ENCODE assay signal across 9 cellular contexts in genomic region chr2:128323501-128323931, GRCh38. TPM values are rescaled to one million over a fixed set of nuclear protein-coding genes. Genes with fewer than 3 reads are reported as not detected.
A peak's percentile ranks its signal among the peaks of the same experiment; 100 is the strongest.
DNase-seq lines count a peak whose midpoint lies in the region; TF ChIP-seq lines count a peak whose summit lies in the region.
"Had no signal": no experiment of that assay in that cellular context is flagged by ENCODE, and none has a peak within 500 bp of the region (broad histone marks: within the 10 kb centered on the region; RNA-seq: fewer than 3 reads in every experiment).

No MANE protein-coding gene starts in this region.

- peak overlapping the region in 2 of 5 donors; percentile 84 to 88 for H3K27ac ChIP-seq in stomach
- no peak overlapping the region for H3K27ac ChIP-seq in caudate nucleus (ENCODE audit: low read depth, low read length)

- no peak overlapping the region for H3K4me3 ChIP-seq in stomach

- DNase-seq in activated naive CD4-positive, alpha-beta T cell treated with anti-CD3 and anti-CD28 coated beads for 36 hours = no peak
- DNase-seq in activated naive CD4-positive, alpha-beta T cell treated with anti-CD3 and anti-CD28 coated beads, Interleukin-2, amount 50 U/mL, for 16 hours = no peak
- no peak for DNase-seq in activated CD4-positive, alpha-beta memory T cell treated with anti-CD3 and anti-CD28 coated beads, Interleukin-2, amount 10 ng/mL, durations not matched to agents 7 days and 5 days
- DNase-seq in immature natural killer cell (no peak), stomach (peak; percentile 24), GM13977 (ENCODE audit: low spot score) (no peak), caudate nucleus (lab: John Stamatoyannopoulos, UW) (no peak)
- DNase-seq in effector CD8-positive, alpha-beta T cell (lab: John Stamatoyannopoulos, UW) = no peak
- DNase-seq: NCI-H1930 had no signal

- no peaks in the 10 kb centered on the region for H3K27me3 Mint-ChIP-seq in activated naive CD4-positive, alpha-beta T cell treated with anti-CD3 and anti-CD28 coated beads for 36 hours (ENCODE audit: low read depth)
- H3K27me3 Mint-ChIP-seq in activated CD4-positive, alpha-beta memory T cell treated with anti-CD3 and anti-CD28 coated beads, Interleukin-2, amount 10 ng/mL, durations not matched to agents 7 days and 5 days = peaks cover 11% of the 10 kb centered on the region
- peaks cover 2 to 9% (median 7%) of the 10 kb centered on the region in 3 donors for H3K27me3 Mint-ChIP-seq in immature natural killer cell (ENCODE audit: low read depth in 3 of 3)

- CTCF ChIA-PET in activated naive CD4-positive, alpha-beta T cell treated with anti-CD3 and anti-CD28 coated beads for 36 hours (lab: Charles Lee) = no interaction called here
- CTCF ChIA-PET in activated CD4-positive, alpha-beta memory T cell treated with anti-CD3 and anti-CD28 coated beads, Interleukin-2, amount 10 ng/mL, durations not matched to agents 7 days and 5 days (lab: Charles Lee) = no interaction called here

- H3K27me3 ChIP-seq in stomach = peaks cover 0 to 4% (median 0%) of the 10 kb centered on the region in 3 donors

- intact Hi-C loops in activated naive CD4-positive, alpha-beta T cell treated with anti-CD3 and anti-CD28 coated beads for 36 hours (cut with micrococcal nuclease) = loop anchor here (2.0 to 5.0 kb wide), 3 partner anchors 414 to 1525 kb away; no protein-coding TSS in a partner anchor
- intact Hi-C loops in stomach (cut with DNase I; ENCODE audit: low total_unique reads) = no loop called here

- peaks cover 11% of the 10 kb centered on the region for H3K4me1 Mint-ChIP-seq in activated naive CD4-positive, alpha-beta T cell treated with anti-CD3 and anti-CD28 coated beads for 36 hours (ENCODE audit: low read depth)
- H3K4me1 Mint-ChIP-seq in activated CD4-positive, alpha-beta memory T cell treated with anti-CD3 and anti-CD28 coated beads, Interleukin-2, amount 10 ng/mL, durations not matched to agents 7 days and 5 days = peaks cover 5% of the 10 kb centered on the region
- peaks cover 8 to 19% of the 10 kb centered on the region in 2 donors for H3K4me1 Mint-ChIP-seq in immature natural killer cell

- no peaks in the 10 kb centered on the region for H3K9me3 Mint-ChIP-seq in activated naive CD4-positive, alpha-beta T cell treated with anti-CD3 and anti-CD28 coated beads for 36 hours
- no peaks in the 10 kb centered on the region for H3K9me3 Mint-ChIP-seq in activated CD4-positive, alpha-beta memory T cell treated with anti-CD3 and anti-CD28 coated beads, Interleukin-2, amount 10 ng/mL, durations not matched to agents 7 days and 5 days
- H3K9me3 Mint-ChIP-seq in immature natural killer cell = no peaks in the 10 kb centered on the region

- in situ Hi-C loops in GM13977 (cut with MboI; ENCODE audit: low pct_unique_long_range_greater_than_20kb, low sequenced_read_pairs, unreplicated experiment) = no loop called here

- 86 to 92% (median 90%) methylated on average over 9 to 10 of the region's 10 CpGs for WGBS in stomach, 5 donors

- no peak for TF ChIP-seq CTCF in stomach (IDR thresholded peaks at IDR 0.05)
- no peak for TF ChIP-seq CTCF in GM13977 (IDR thresholded peaks at IDR 0.05; ENCODE audit: extremely low read depth, insufficient read depth, missing control alignments)

- no peaks in the 10 kb centered on the region for H3K36me3 Mint-ChIP-seq in activated naive CD4-positive, alpha-beta T cell treated with anti-CD3 and anti-CD28 coated beads for 36 hours (ENCODE audit: low read depth)
- H3K36me3 Mint-ChIP-seq in activated CD4-positive, alpha-beta memory T cell treated with anti-CD3 and anti-CD28 coated beads, Interleukin-2, amount 10 ng/mL, durations not matched to agents 7 days and 5 days (ENCODE audit: low read depth) = no peaks in the 10 kb centered on the region
- no peaks in the 10 kb centered on the region for H3K36me3 Mint-ChIP-seq in immature natural killer cell

- no peaks in the 10 kb centered on the region for H3K36me3 ChIP-seq in stomach

- POLR2A ChIA-PET in activated CD4-positive, alpha-beta memory T cell treated with anti-CD3 and anti-CD28 coated beads, Interleukin-2, amount 10 ng/mL, durations not matched to agents 7 days and 5 days (lab: Charles Lee) = no interaction called here

- H3K4me3 Mint-ChIP-seq in activated naive CD4-positive, alpha-beta T cell treated with anti-CD3 and anti-CD28 coated beads for 36 hours = peak overlapping the region; percentile 63
- peak overlapping the region; percentile 44 for H3K4me3 Mint-ChIP-seq in activated CD4-positive, alpha-beta memory T cell treated with anti-CD3 and anti-CD28 coated beads, Interleukin-2, amount 10 ng/mL, durations not matched to agents 7 days and 5 days
- peak overlapping the region; percentile 75 to 85 (median 78) for H3K4me3 Mint-ChIP-seq in immature natural killer cell

- no peak overlapping the region for H3K27ac Mint-ChIP-seq in activated naive CD4-positive, alpha-beta T cell treated with anti-CD3 and anti-CD28 coated beads for 36 hours
- H3K27ac Mint-ChIP-seq in activated CD4-positive, alpha-beta memory T cell treated with anti-CD3 and anti-CD28 coated beads, Interleukin-2, amount 10 ng/mL, durations not matched to agents 7 days and 5 days = no peak overlapping the region
- H3K27ac Mint-ChIP-seq in immature natural killer cell = peak overlapping the region in 4 of 6 donors; percentile 59 to 85 (median 66)

- peaks cover 5 to 41% (median 29%) of the 10 kb centered on the region in 4 donors for H3K4me1 ChIP-seq in stomach

- H3K9me3 ChIP-seq in stomach = no peaks in the 10 kb centered on the region

- no peak for TF ChIP-seq EP300 in stomach (IDR thresholded peaks at IDR 0.05)

- no peak for TF ChIP-seq POLR2A in stomach (IDR thresholded peaks at IDR 0.05)

RNA-seq across cellular contexts. Expression of gene HS6ST1, which starts 4.8 kb away (rescaled TPM):
- 1 to 10 TPM; 8.1 to 8.2 TPM for total RNA-seq in activated naive CD4-positive, alpha-beta T cell treated with anti-CD3 and anti-CD28 coated beads for 36 hours
- 1 to 10 TPM; 6.2 to 6.8 TPM for total RNA-seq in activated CD4-positive, alpha-beta memory T cell treated with anti-CD3 and anti-CD28 coated beads, Interleukin-2, amount 10 ng/mL, durations not matched to agents 7 days and 5 days
- polyA plus RNA-seq in immature natural killer cell = 1 to 10 TPM; 5.1 to 6.6 (median 6.0) TPM
- total RNA-seq in stomach = 100 to 1,000 TPM in 1 of 5 donors, 10 to 100 TPM in 2, 1 to 10 TPM in 2; 2.9 to 178 (median 20.7) TPM
- 10 to 100 TPM in 2 of 3 donors, 1 to 10 TPM in 1; 5.8 to 15.2 (median 10.5) TPM for polyA plus RNA-seq in stomach

Comparison
In these comparisons a context has a peak if more than half of its experiments do, and no peak if none do; other contexts are left out.
1. H3K27ac Mint-ChIP-seq: peak in immature natural killer cell (4 of 6); none in activated naive CD4-positive, alpha-beta T cell treated with anti-CD3 and anti-CD28 coated beads for 36 hours (single experiment) and activated CD4-positive, alpha-beta memory T cell treated with anti-CD3 and anti-CD28 coated beads, Interleukin-2, amount 10 ng/mL, durations not matched to agents 7 days and 5 days (single experiment).
2. Peak in every context shown above with its lines, with median percentiles within 50 percentile points of each other: H3K4me3 Mint-ChIP-seq.